ENCODE assay signal across 23 cellular contexts in genomic region chr1:154806333-154806732, GRCh38.
DNase-seq lines count a peak whose midpoint lies in the region; ATAC-seq, FAIRE-seq and TF ChIP-seq lines count a peak whose summit lies in the region.
"Had no signal": no experiment of that assay in that cellular context is flagged by ENCODE, and none has a peak within 500 bp of the region (broad histone marks: within the 10 kb centered on the region; RNA-seq: fewer than 3 reads in every experiment).

No MANE protein-coding gene starts in this region.

- H3K27me3 ChIP-seq in BLaER1 (peaks cover 54% of the 10 kb centered on the region), MM.1S (replicated peaks; ENCODE audit: insufficient read depth, low read length) (no peaks in the 10 kb centered on the region), bronchial epithelial cell (ENCODE audit: control insufficient read depth, insufficient read depth, low read length) (peaks cover 11% of the 10 kb centered on the region), A673 (replicated peaks; ENCODE audit: insufficient read depth, low read depth, low read length, poor library complexity) (no peaks in the 10 kb centered on the region)

- H3K4me1 Mint-ChIP-seq in effector memory CD8-positive, alpha-beta T cell (ENCODE audit: low read depth in 2 of 2), result peaks cover 6 to 7% of the 10 kb centered on the region in 2 donors

- no peaks in the 10 kb centered on the region for H3K9me2 ChIP-seq in MM.1S (replicated peaks; ENCODE audit: insufficient read depth, low read length)

- peaks cover 60% of the 10 kb centered on the region for H3K4me1 ChIP-seq in BLaER1
- peaks cover 29% of the 10 kb centered on the region for H3K4me1 ChIP-seq in MM.1S (ENCODE audit: low read length)
- H3K4me1 ChIP-seq in A673 (ENCODE audit: insufficient read depth, low read length, poor library complexity, severe bottlenecking), result peaks cover 18% of the 10 kb centered on the region

- peaks cover 5% of the 10 kb centered on the region for H3K36me3 Mint-ChIP-seq in effector memory CD8-positive, alpha-beta T cell (ENCODE audit: insufficient read depth)

- DNase-seq in MM.1S, result no peak
- DNase-seq in SK-MEL-5 (ENCODE audit: low read depth, low spot score), result peak; percentile 21
- DNase-seq in bronchial epithelial cell (ENCODE audit: low read depth), result no peak
- DNase-seq in effector memory CD8-positive, alpha-beta T cell, result no peak
- DNase-seq in A673 (ENCODE audit: low spot score), result no peak
- DNase-seq: 8988T; DMS79; NCI-H1092 treated with DMSO at 0.1 percent for 48 hours; NCI-H1436 treated with DMSO at 0.1 percent for 48 hours; NCI-H1930; NCI-H2227 treated with DMSO at 0.1 percent for 48 hours; NCI-H510A; NCI-H748 treated with DMSO at 0.1 percent for 48 hours; NK-92 treated with Interleukin-12 subunit alpha and Interleukin-12 subunit beta, amount 100 ng/mL, for 24 hours; PC-9; SIG-M5 had no signal

- peaks cover 21% of the 10 kb centered on the region for H3F3A ChIP-seq in MM.1S (ENCODE audit: insufficient read depth, low read length)

- H3K27ac ChIP-seq in BLaER1 (no peak overlapping the region), MM.1S (ENCODE audit: low read length) (peak overlapping the region; percentile 66), A673 (ENCODE audit: low read depth, low read length, poor library complexity, severe bottlenecking) (no peak overlapping the region)
- H3K27ac ChIP-seq: HL-60, PC-9, RWPE1 had no signal

- H4K20me1 ChIP-seq in BLaER1 (peaks cover 4% of the 10 kb centered on the region; the same call in 1 of the 2 replicates), MM.1S (ENCODE audit: insufficient read depth, low read length) (no peaks in the 10 kb centered on the region)

- H3K9ac ChIP-seq in BLaER1 (no peak overlapping the region), MM.1S (ENCODE audit: low read length) (peak overlapping the region; percentile 17; the same call in 1 of the 2 replicates)

- H3K4me3 ChIP-seq in BLaER1 (no peak overlapping the region), MM.1S (ENCODE audit: low read length) (no peak overlapping the region), bronchial epithelial cell (ENCODE audit: low read depth, low read length) (no peak overlapping the region), A673 (ENCODE audit: low read depth, low read length, poor library complexity, severe bottlenecking) (no peak overlapping the region)
- H3K4me3 ChIP-seq: PC-9 had no signal

- no peak for ATAC-seq in GM19351 (IDR thresholded peaks at IDR 0.05; ENCODE audit: unreplicated experiment)
- no peak for ATAC-seq in HG03439 (IDR thresholded peaks at IDR 0.05; ENCODE audit: unreplicated experiment)
- no peak for ATAC-seq in effector memory CD8-positive, alpha-beta T cell (replicated peaks)
- ATAC-seq: HepG2 had no signal

- peak; percentile 90 for FAIRE-seq in bronchial epithelial cell (lab: Jason Lieb, UNC)
- FAIRE-seq: HepG2 had no signal

- peaks cover 55 to 64% of the 10 kb centered on the region in 2 donors for H3K27me3 Mint-ChIP-seq in effector memory CD8-positive, alpha-beta T cell

- no peak overlapping the region for H3K4me3 Mint-ChIP-seq in effector memory CD8-positive, alpha-beta T cell
- H3K4me3 Mint-ChIP-seq: T-helper 1 cell treated with Interleukin-12 subunit alpha and Interleukin-12 subunit beta and Interleukin-4 antibody, amounts not matched to agents 30 μg/mL and 1 μg/mL, for 36 hours had no signal

- H3K79me2 ChIP-seq in MM.1S (ENCODE audit: low read length), result peaks cover 72% of the 10 kb centered on the region

- CTCF ChIA-PET in A673 (lab: Charles Lee), result no interaction called here

- POLR2A ChIA-PET in A673 (lab: Charles Lee; ENCODE audit: low non-redundant PET), result no interaction called here

- intact Hi-C loops in A673 (cut with micrococcal nuclease; ENCODE audit: unreplicated experiment), result no loop called here

- TF ChIP-seq CTCF in MM.1S (IDR thresholded peaks at IDR 0.05; ENCODE audit: low read length) (peak; percentile 15; the same call in 1 of the 2 replicates), bronchial epithelial cell (IDR thresholded peaks at IDR 0.05; ENCODE audit: insufficient read depth, low read length, severe bottlenecking) (no peak), A673 (conservative IDR thresholded peaks at IDR 0.05; ENCODE audit: low read depth, low read length) (no peak)

- peak overlapping the region; percentile 60 for H3K4me2 ChIP-seq in BLaER1
- H3K4me2 ChIP-seq in MM.1S (ENCODE audit: low read depth, low read length), result peak overlapping the region; percentile 41
- H3K4me2 ChIP-seq: PC-9 had no signal

- BruUV-seq in A673 (replicated peaks; lab: Mats Ljungman, UMichigan), result no TSS peak

- H2AFZ ChIP-seq in MM.1S (ENCODE audit: low read length), result no peak overlapping the region
- H2AFZ ChIP-seq: PC-9 had no signal

- no peaks in the 10 kb centered on the region for H3K9me3 Mint-ChIP-seq in effector memory CD8-positive, alpha-beta T cell
- H3K9me3 Mint-ChIP-seq: T-helper 1 cell treated with Interleukin-12 subunit alpha and Interleukin-12 subunit beta and Interleukin-4 antibody, amounts not matched to agents 30 μg/mL and 1 μg/mL, for 36 hours had no signal

- no peaks in the 10 kb centered on the region for H3K9me3 ChIP-seq in BLaER1
- no peaks in the 10 kb centered on the region for H3K9me3 ChIP-seq in MM.1S (replicated peaks; ENCODE audit: insufficient read depth, low read length)
- no peaks in the 10 kb centered on the region for H3K9me3 ChIP-seq in A673 (ENCODE audit: low read depth, low read length, poor library complexity, severe bottlenecking)

- H3K36me3 ChIP-seq in BLaER1 (no peaks in the 10 kb centered on the region), MM.1S (replicated peaks; ENCODE audit: insufficient read depth, low read length) (no peaks in the 10 kb centered on the region), bronchial epithelial cell (ENCODE audit: control insufficient read depth, insufficient read depth, low read length) (no peaks in the 10 kb centered on the region), A673 (ENCODE audit: insufficient read depth, low read length, poor library complexity, severe bottlenecking) (no peaks in the 10 kb centered on the region)

- no peak overlapping the region for H3K27ac Mint-ChIP-seq in effector memory CD8-positive, alpha-beta T cell
- H3K27ac Mint-ChIP-seq: T-helper 1 cell treated with Interleukin-12 subunit alpha and Interleukin-12 subunit beta and Interleukin-4 antibody, amounts not matched to agents 30 μg/mL and 1 μg/mL, for 36 hours had no signal

- in situ Hi-C loops in SK-MEL-5 (cut with HindIII; ENCODE audit: low pct_unique_long_range_greater_than_20kb, low sequenced_read_pairs), result no loop called here
